ENCODE assay signal across 32 cellular contexts in the genomic region with DNA sequence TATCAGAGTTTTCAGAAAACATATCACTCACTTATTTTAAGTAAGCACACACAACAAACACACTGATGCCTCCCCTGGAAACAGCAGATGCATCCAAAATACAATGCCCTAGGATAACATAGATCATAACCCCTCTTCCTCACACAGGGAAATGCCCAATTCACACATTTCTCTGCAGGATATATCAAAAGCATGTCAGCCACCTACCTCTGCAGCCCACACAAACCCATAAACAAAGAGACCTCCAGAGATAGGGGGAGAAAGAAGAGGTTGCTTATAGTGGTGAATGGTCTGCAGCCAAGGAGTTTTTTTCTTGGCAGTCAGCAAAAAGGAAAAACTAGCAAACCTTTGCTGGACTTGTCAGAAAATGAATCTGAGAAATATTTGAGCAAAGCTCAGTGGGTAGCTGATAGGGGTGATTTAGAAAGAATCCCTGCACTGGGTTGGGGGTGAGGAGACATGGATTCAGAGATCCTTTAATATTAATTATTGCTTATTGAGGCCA. TPM values are rescaled to one million over a fixed set of nuclear protein-coding genes. Genes with fewer than 3 reads are reported as not detected.
"Had no signal": no experiment of that assay in that cellular context is flagged by ENCODE, and none has a peak within 500 bp of the region (broad histone marks: within the 10 kb centered on the region; RNA-seq: fewer than 3 reads in every experiment).

No MANE protein-coding gene starts in this region.

- ATAC-seq: activated T-cell treated with anti-CD3 and anti-CD28 coated beads, Interleukin-2, amount 50 U/mL, for 72 hours; activated T-helper 17 cell treated with anti-CD3 and anti-CD28 coated beads, Interleukin-2, amount 50 U/mL, for 72 hours; PC-3 had no signal

- H3K4me2 ChIP-seq: KMS-11 had no signal

- H3K27me3 ChIP-seq: brain microvascular endothelial cell, Peyer's patch had no signal

- H3K9me3 ChIP-seq: Peyer's patch had no signal

- H3K27ac ChIP-seq: brain microvascular endothelial cell, KMS-11, Peyer's patch, VCaP had no signal

- DNase-seq: activated B cell treated with CpG ODN at 0.5 μM for 24 hours; activated CD4-positive, alpha-beta memory T cell treated with anti-CD3 and anti-CD28 coated beads, Interleukin-2, amount 10 ng/mL, durations not matched to agents 7 days and 5 days; activated CD4-positive, alpha-beta T cell treated with anti-CD3 and anti-CD28 coated beads for 4 hours; activated CD4-positive, alpha-beta T cell treated with anti-CD3 and anti-CD28 coated beads, Interleukin-2, amount 50 U/mL, for 1 hour; activated CD4-positive, CD25-positive, alpha-beta regulatory T cell treated with anti-CD3 and anti-CD28 coated beads, Interleukin-2, amount 50 U/mL, for 72 hours; activated CD8-positive, alpha-beta memory T cell treated with anti-CD3 and anti-CD28 coated beads for 24 hours; activated effector memory CD4-positive, alpha-beta T cell treated with anti-CD3 and anti-CD28 coated beads, Interleukin-2, amount 50 U/mL, for 16 hours; activated naive CD4-positive, alpha-beta T cell; activated naive CD4-positive, alpha-beta T cell treated with anti-CD3 and anti-CD28 coated beads, Interleukin-2, amount 50 U/mL, for 16 hours; activated naive CD8-positive, alpha-beta T cell treated with anti-CD3 and anti-CD28 coated beads for 36 hours; activated T-cell treated with anti-CD3 and anti-CD28 coated beads, Interleukin-2, amount 50 U/mL, for 1 hour; activated T-cell treated with anti-CD3 and anti-CD28 coated beads, Interleukin-2, amount 50 U/mL, for 72 hours; amniotic stem cell; aorta; brain microvascular endothelial cell; MM.1S; MV-4-11; NCI-H1092; NCI-H1436 treated with DMSO at 0.1 percent for 48 hours; NCI-H1694 treated with DMSO at 0.1 percent for 48 hours; NCI-H2029; NCI-H524 treated with DMSO at 0.1 percent for 48 hours; PC-3; Peyer's patch; RPMI8226; SW 1271; T-helper 1 cell; T-helper 2 cell; T-helper 9 cell had no signal

- H3K4me1 ChIP-seq: Peyer's patch had no signal

- H3K36me3 ChIP-seq: brain microvascular endothelial cell, Peyer's patch had no signal

- H3K4me3 ChIP-seq: Peyer's patch had no signal

- H3K9ac ChIP-seq: KMS-11 had no signal

RNA-seq across cellular contexts. Expression of a gene that starts 36.1 kb away (rescaled TPM):
- total RNA-seq: activated B cell treated with CpG ODN at 0.5 μM for 24 hours; activated naive CD8-positive, alpha-beta T cell treated with anti-CD3 and anti-CD28 coated beads for 36 hours had no signal
